In genomic region chr5:88833371-88834107, GRCh38 we compare ENCODE assay signal across 7 cellular contexts. TPM values are rescaled to one million over a fixed set of nuclear protein-coding genes. Genes with fewer than 3 reads are reported as not detected.
DNase-seq lines count a peak whose midpoint lies in the region; ATAC-seq and TF ChIP-seq lines count a peak whose summit lies in the region.

No MANE protein-coding gene starts in this region.

- intact Hi-C loops in left cardiac atrium (cut with DNase I): loop anchor here (10.0 kb wide), 2 partner anchors 51 to 99 kb away; partner anchors contain the start of gene MEF2C (in 1 of the 2)

- ATAC-seq in HG03095 (IDR thresholded peaks at IDR 0.05; ENCODE audit: unreplicated experiment) (peak; percentile 37), left cardiac atrium (peak; percentile 77)

- DNase-seq in activated CD8-positive, alpha-beta memory T cell treated with anti-CD3 and anti-CD28 coated beads for 4 hours (ENCODE audit: low read depth in 2 of 2): peak; percentile 26 to 28
- DNase-seq in left cardiac atrium: peak; percentile 61
- DNase-seq in stimulated activated CD4-positive, alpha-beta T cell treated with anti-CD3 and anti-CD28 coated beads, Interleukin-4, amount 100 ng/mL, for 4 hours: peak; percentile 20 to 51
- no peak for DNase-seq in NCI-H510A treated with DMSO at 0.1 percent for 48 hours (lab: John Stamatoyannopoulos, UW)
- DNase-seq in HT-29 (ENCODE audit: low spot score): no peak

- peak; percentile 22 for TF ChIP-seq POLR2A in GM19099 (IDR thresholded peaks at IDR 0.05; ENCODE audit: extremely low read depth, insufficient read length, low read depth)

RNA-seq across cellular contexts. Expression of gene MEF2C, which starts 49.4 kb away (rescaled TPM):
- 10 to 100 TPM; 48.3 to 53.7 TPM for total RNA-seq in left cardiac atrium
- 0.08 and 0.46 TPM in 2 replicates for total RNA-seq in HT-29 (2014; rRNA removed; shearing (Covaris generic))

Comparison
In these comparisons a context has a peak if more than half of its experiments do, and no peak if none do; other contexts are left out.
1. DNase-seq: peak in activated CD8-positive, alpha-beta memory T cell treated with anti-CD3 and anti-CD28 coated beads for 4 hours (2 of 2), left cardiac atrium (single experiment) and stimulated activated CD4-positive, alpha-beta T cell treated with anti-CD3 and anti-CD28 coated beads, Interleukin-4, amount 100 ng/mL, for 4 hours (2 of 2); none in NCI-H510A treated with DMSO at 0.1 percent for 48 hours (single experiment) and HT-29 (single experiment).
2. RNA of gene MEF2C, which starts 49.4 kb away (total RNA-seq): 48.3 to 53.7 TPM in left cardiac atrium; 0.08 to 0.46 TPM in HT-29; every median in the first group is over 10 times any median in the second.